In genomic region chr12:120950807-120951206, GRCh38 we compare ENCODE assay signal across 11 cellular contexts. TPM values are rescaled to one million over a fixed set of nuclear protein-coding genes. Genes with fewer than 3 reads are reported as not detected.
"Had no signal": no experiment of that assay in that cellular context is flagged by ENCODE, and none has a peak within 500 bp of the region (broad histone marks: within the 10 kb centered on the region; RNA-seq: fewer than 3 reads in every experiment).

No MANE protein-coding gene starts in this region.

- H3K9ac ChIP-seq: KMS-11 had no signal

- H3K27ac ChIP-seq: HL-60, KMS-11 had no signal

- H3K4me3 ChIP-seq: GM23338 had no signal

- H3K4me2 ChIP-seq: GM23338, KMS-11 had no signal

- FAIRE-seq: H1, H54 had no signal

- H2AFZ ChIP-seq: GM23338 had no signal

- DNase-seq: H9, HCEC 1CT, HFFc6, IMR-90, KBM-7 had no signal

- ATAC-seq: GM23338 had no signal

RNA-seq across cellular contexts. Expression of gene HNF1A, which starts 27.5 kb away (rescaled TPM):
- total RNA-seq: GM23338, H1, H9, HFFc6, HT1080 had no signal
- polyA plus RNA-seq: H1, IMR-90 had no signal
